1 cellular context compared by ENCODE assay signal in genomic region chr12:79934309-79935020, GRCh38.
TF ChIP-seq lines count a peak whose summit lies in the region.

No MANE protein-coding gene starts in this region.

TF ChIP-seq in HepG2, 621 proteins besides CTCF, POLR2A, EP300 and RAD21 (continued from another document and continues in another):
- no peak for TF ChIP-seq SAFB2 (CRISPR knock-in tag; IDR thresholded peaks at IDR 0.05; ENCODE audit: borderline replicate concordance, low read depth)
- no peak for TF ChIP-seq RELA (CRISPR knock-in tag; IDR thresholded peaks at IDR 0.05)
- peak; percentile 45 for TF ChIP-seq NR2C2 (CRISPR knock-in tag; IDR thresholded peaks at IDR 0.05; ENCODE audit: borderline replicate concordance)
- TF ChIP-seq ZNF629 (CRISPR knock-in tag; conservative IDR thresholded peaks at IDR 0.05) = no peak
- 0 out of 2 replicates have a peak, but pooled peaks have one; percentile 37 for TF ChIP-seq ZBTB42 (CRISPR knock-in tag; IDR thresholded peaks at IDR 0.05)
- TF ChIP-seq ZNF10 (CRISPR knock-in tag; IDR thresholded peaks at IDR 0.05; ENCODE audit: borderline replicate concordance, low read depth) = no peak
- no peak for TF ChIP-seq NFKBIZ (CRISPR knock-in tag; IDR thresholded peaks at IDR 0.05)
- TF ChIP-seq ZBTB43 (CRISPR knock-in tag; conservative IDR thresholded peaks at IDR 0.05) = peak; percentile 28; the same call in 1 of the 2 replicates
- no peak for TF ChIP-seq ZNF512B (CRISPR knock-in tag; IDR thresholded peaks at IDR 0.05; ENCODE audit: borderline replicate concordance)
- no peak for TF ChIP-seq ZNF605 (CRISPR knock-in tag; IDR thresholded peaks at IDR 0.05)
- no peak for TF ChIP-seq SMAD9 (CRISPR knock-in tag; IDR thresholded peaks at IDR 0.05)
- peak; percentile 88 for TF ChIP-seq HOXA7 (CRISPR knock-in tag; IDR thresholded peaks at IDR 0.05)
- TF ChIP-seq TERF1 (CRISPR knock-in tag; IDR thresholded peaks at IDR 0.05) = no peak
- TF ChIP-seq ZNF567 (CRISPR knock-in tag; IDR thresholded peaks at IDR 0.05; ENCODE audit: borderline replicate concordance) = no peak; the same call in 1 of the 2 replicates
- 0 out of 2 replicates have a peak, but pooled peaks have one; percentile 30 for TF ChIP-seq ZSCAN25 (CRISPR knock-in tag; IDR thresholded peaks at IDR 0.05)
- TF ChIP-seq PPARG (CRISPR knock-in tag; conservative IDR thresholded peaks at IDR 0.05) = no peak
- peak; percentile 61; the same call in 1 of the 2 replicates for TF ChIP-seq ZNF552 (CRISPR knock-in tag; IDR thresholded peaks at IDR 0.05; ENCODE audit: borderline replicate concordance)
- peak; percentile 84; the same call in 1 of the 2 replicates for TF ChIP-seq ZNF292 (CRISPR knock-in tag; IDR thresholded peaks at IDR 0.05; ENCODE audit: borderline replicate concordance, low read depth)
- no peak for TF ChIP-seq IRF1 (CRISPR knock-in tag; IDR thresholded peaks at IDR 0.05; ENCODE audit: low read depth)
- 0 out of 2 replicates have a peak, but pooled peaks have one; percentile 2 for TF ChIP-seq FOSL2 (CRISPR knock-in tag; IDR thresholded peaks at IDR 0.05)
- peak; percentile 73; the same call in 1 of the 2 replicates for TF ChIP-seq NR1H2 (CRISPR knock-in tag; IDR thresholded peaks at IDR 0.05; ENCODE audit: borderline replicate concordance, low read depth)
- peak; percentile 23 for TF ChIP-seq ZNF784 (CRISPR knock-in tag; IDR thresholded peaks at IDR 0.05; ENCODE audit: borderline replicate concordance)
- TF ChIP-seq PHB2 (IDR thresholded peaks at IDR 0.05; ENCODE audit: partially characterized antibody) = no peak
- 0 out of 2 replicates have a peak, but pooled peaks have one; percentile 17 for TF ChIP-seq WIZ (CRISPR knock-in tag; IDR thresholded peaks at IDR 0.05)
- 0 out of 2 replicates have a peak, but pooled peaks have one; percentile 59 for TF ChIP-seq BATF2 (CRISPR knock-in tag; IDR thresholded peaks at IDR 0.05)
- peak; percentile 40; the same call in 1 of the 2 replicates for TF ChIP-seq DMAP1 (CRISPR knock-in tag; IDR thresholded peaks at IDR 0.05)
- no peak for TF ChIP-seq ZNF503 (CRISPR knock-in tag; IDR thresholded peaks at IDR 0.05)
- TF ChIP-seq HNF1A (IDR thresholded peaks at IDR 0.05; ENCODE audit: low read depth) = no peak
- no peak for TF ChIP-seq HNF1A (CRISPR knock-in tag; IDR thresholded peaks at IDR 0.05; ENCODE audit: borderline replicate concordance)
- TF ChIP-seq SALL1 (CRISPR knock-in tag; IDR thresholded peaks at IDR 0.05) = peak; percentile 44; the same call in 1 of the 2 replicates
- no peak for TF ChIP-seq ZNF260 (CRISPR knock-in tag; IDR thresholded peaks at IDR 0.05; ENCODE audit: borderline replicate concordance, low read depth)
- TF ChIP-seq ZXDC (CRISPR knock-in tag; IDR thresholded peaks at IDR 0.05) = no peak
- TF ChIP-seq TBP (CRISPR knock-in tag; IDR thresholded peaks at IDR 0.05) = no peak
- no peak for TF ChIP-seq ZNF446 (CRISPR knock-in tag; IDR thresholded peaks at IDR 0.05)
- no peak for TF ChIP-seq HNRNPK (IDR thresholded peaks at IDR 0.05; ENCODE audit: low read depth, low read length, poor library complexity, severe bottlenecking)
- no peak for TF ChIP-seq PITX1 (CRISPR knock-in tag; IDR thresholded peaks at IDR 0.05)
- no peak for TF ChIP-seq KDM6A (CRISPR knock-in tag; IDR thresholded peaks at IDR 0.05; ENCODE audit: low read depth)
- peak; percentile 71; the same call in 1 of the 2 replicates for TF ChIP-seq KAT7 (CRISPR knock-in tag; IDR thresholded peaks at IDR 0.05; ENCODE audit: borderline replicate concordance)
- no peak for TF ChIP-seq MBNL3 (CRISPR knock-in tag; conservative IDR thresholded peaks at IDR 0.05)
- peak; percentile 1; the same call in 1 of the 2 replicates for TF ChIP-seq TBX2 (CRISPR knock-in tag; IDR thresholded peaks at IDR 0.05; ENCODE audit: borderline replicate concordance)
- TF ChIP-seq THRA (CRISPR knock-in tag; IDR thresholded peaks at IDR 0.05; ENCODE audit: borderline replicate concordance) = no peak
- 0 out of 2 replicates have a peak, but pooled peaks have one; percentile 14 for TF ChIP-seq AHR (CRISPR knock-in tag; IDR thresholded peaks at IDR 0.05)
- no peak; the same call in 1 of the 2 replicates for TF ChIP-seq HOXA5 (CRISPR knock-in tag; IDR thresholded peaks at IDR 0.05)
- peak; percentile 31; the same call in 1 of the 2 replicates for TF ChIP-seq ZNF891 (CRISPR knock-in tag; IDR thresholded peaks at IDR 0.05)
- no peak for TF ChIP-seq ZNF431 (CRISPR knock-in tag; IDR thresholded peaks at IDR 0.05; ENCODE audit: borderline replicate concordance, low read depth)
- TF ChIP-seq SAP130 (CRISPR knock-in tag; IDR thresholded peaks at IDR 0.05; ENCODE audit: low read depth) = no peak
- peak; percentile 87 for TF ChIP-seq BRD4 (CRISPR knock-in tag; IDR thresholded peaks at IDR 0.05)
- TF ChIP-seq ZNF761 (CRISPR knock-in tag; conservative IDR thresholded peaks at IDR 0.05) = 0 out of 2 replicates have a peak, but pooled peaks have one; percentile 11
